In genomic region chr7:106016331-106016730, GRCh38 we compare ENCODE assay signal across 19 cellular contexts. TPM values are rescaled to one million over a fixed set of nuclear protein-coding genes. Genes with fewer than 3 reads are reported as not detected.
DNase-seq lines count a peak whose midpoint lies in the region; ATAC-seq and TF ChIP-seq lines count a peak whose summit lies in the region.
"Had no signal": no experiment of that assay in that cellular context is flagged by ENCODE, and none has a peak within 500 bp of the region (broad histone marks: within the 10 kb centered on the region; RNA-seq: fewer than 3 reads in every experiment).

No MANE protein-coding gene starts in this region.

- BruUV-seq in OCI-LY7 (replicated peaks; lab: Mats Ljungman, UMichigan): no TSS peak

- H2AFZ ChIP-seq in OCI-LY7 (ENCODE audit: low read length) (peak overlapping the region; percentile 26; the same call in 1 of the 2 replicates), mesenchymal stem cell (ENCODE audit: low read depth, low read length) (no peak overlapping the region)

- TF ChIP-seq POLR2A in uterus (IDR thresholded peaks at IDR 0.05): no peak

- intact Hi-C loops in OCI-LY7 (cut with micrococcal nuclease; ENCODE audit: unreplicated experiment): no loop called here
- intact Hi-C loops in uterus (cut with DNase I; ENCODE audit: low total_unique reads): no loop called here

- H3K4me2 ChIP-seq in OCI-LY7 (ENCODE audit: low read length): no peak overlapping the region
- no peak overlapping the region for H3K4me2 ChIP-seq in mesenchymal stem cell (ENCODE audit: low read length, poor library complexity, severe bottlenecking)
- H3K4me2 ChIP-seq: BLaER1 treated with 17β-estradiol and CSF1 and Interleukin-3, amounts not matched to agents 10 nM and 100 nM had no signal

- H3K23ac ChIP-seq in mesenchymal stem cell (ENCODE audit: low read length in 2 of 2): no peak overlapping the region

- POLR2A ChIA-PET in OCI-LY7 (lab: Charles Lee): interaction anchor here (0.7 to 1.1 kb wide), 2 partner anchors 26 to 161 kb away, joined by 3 read pairs; no protein-coding TSS in a partner anchor

- TF ChIP-seq CTCF in OCI-LY7 (conservative IDR thresholded peaks at IDR 0.05; ENCODE audit: low read length): no peak
- TF ChIP-seq CTCF in uterus (IDR thresholded peaks at IDR 0.05): no peak

- no peak overlapping the region for H2AK5ac ChIP-seq in mesenchymal stem cell (ENCODE audit: low read length, severe bottlenecking)

- H2BK5ac ChIP-seq in mesenchymal stem cell (ENCODE audit: low read depth, low read length, poor library complexity, severe bottlenecking): no peak overlapping the region

- no peaks in the 10 kb centered on the region for H3K79me1 ChIP-seq in mesenchymal stem cell (replicated peaks; ENCODE audit: low read length, poor library complexity, severe bottlenecking)

- H3K9me3 ChIP-seq in OCI-LY7 (ENCODE audit: low read length): no peaks in the 10 kb centered on the region
- H3K9me3 ChIP-seq in mesenchymal stem cell (ENCODE audit: control insufficient read depth, low read length): no peaks in the 10 kb centered on the region
- H3K9me3 ChIP-seq in uterus: no peaks in the 10 kb centered on the region
- H3K9me3 ChIP-seq: BLaER1 treated with 17β-estradiol and CSF1 and Interleukin-3, amounts not matched to agents 10 nM and 100 nM had no signal

- no peak overlapping the region for H3K4me3 ChIP-seq in OCI-LY7 (ENCODE audit: low read depth, low read length, poor library complexity, severe bottlenecking)
- peak overlapping the region in 1 of 2 experiments; percentile 20 for H3K4me3 ChIP-seq in mesenchymal stem cell (ENCODE audit: insufficient read depth in 1 of 2, low read depth in 1 of 2, low read length in 2 of 2)
- H3K4me3 ChIP-seq in uterus: no peak overlapping the region
- H3K4me3 ChIP-seq: BLaER1 treated with 17β-estradiol and CSF1 and Interleukin-3, amounts not matched to agents 10 nM and 100 nM; SK-N-MC had no signal

- no peak overlapping the region for H3K4ac ChIP-seq in mesenchymal stem cell (ENCODE audit: low read depth in 1 of 2, low read length in 2 of 2)

- H4K8ac ChIP-seq in mesenchymal stem cell (ENCODE audit: low read length): no peak overlapping the region

- peak overlapping the region; percentile 49 for H3K9ac ChIP-seq in mesenchymal stem cell (ENCODE audit: low read length)
- H3K9ac ChIP-seq: BLaER1 treated with 17β-estradiol and CSF1 and Interleukin-3, amounts not matched to agents 10 nM and 100 nM had no signal

- DNase-seq in DMS 273 (lab: John Stamatoyannopoulos, UW; ENCODE audit: unreplicated experiment): peak; percentile 56
- no peak for DNase-seq in DMS 273 treated with DMSO at 0.1 percent for 48 hours (lab: John Stamatoyannopoulos, UW)
- DNase-seq in OCI-LY7 (ENCODE audit: low spot score): no peak
- no peak for DNase-seq in mesenchymal stem cell
- no peak for DNase-seq in uterus
- DNase-seq in nucleus accumbens (lab: John Stamatoyannopoulos, UW): no peak
- no peak for DNase-seq in HK-2 (ENCODE audit: unreplicated experiment)
- DNase-seq: COR-L47, Karpas-422, NCI-H1417, NCI-H2029 treated with DMSO at 0.1 percent for 48 hours, NCI-H2227 treated with DMSO at 0.1 percent for 48 hours, NCI-H69, PC-3, T-cell had no signal

- WGBS in mesenchymal stem cell: 88% methylated on average over 3 of the region's 3 CpGs

- no peak overlapping the region for H2BK120ac ChIP-seq in mesenchymal stem cell (ENCODE audit: low read depth, low read length)

- no peak overlapping the region for H3K18ac ChIP-seq in mesenchymal stem cell (ENCODE audit: low read depth in 1 of 2, low read length in 2 of 2)

- H4K20me1 ChIP-seq in OCI-LY7 (ENCODE audit: insufficient read depth, low read length): no peaks in the 10 kb centered on the region

- no peak overlapping the region for H3K14ac ChIP-seq in mesenchymal stem cell (ENCODE audit: low read length in 2 of 2)

- H4K91ac ChIP-seq in mesenchymal stem cell (ENCODE audit: low read length): no peak overlapping the region

- H3K9me2 ChIP-seq in OCI-LY7 (ENCODE audit: insufficient read depth, low read length): no peaks in the 10 kb centered on the region

- H3K79me2 ChIP-seq in OCI-LY7 (ENCODE audit: insufficient read depth, low read depth, low read length): no peaks in the 10 kb centered on the region

- no peak overlapping the region for H2BK15ac ChIP-seq in mesenchymal stem cell (ENCODE audit: low read depth, poor library complexity, severe bottlenecking)

- CTCF ChIA-PET in OCI-LY7 (lab: Charles Lee; ENCODE audit: unreplicated experiment): no interaction called here

- no peak overlapping the region for H2BK12ac ChIP-seq in mesenchymal stem cell (ENCODE audit: low read length in 2 of 2)

- H3K27me3 ChIP-seq in mesenchymal stem cell (ENCODE audit: control insufficient read depth in 1 of 2, insufficient read depth in 1 of 2, low read length in 2 of 2) (no peaks in the 10 kb centered on the region), uterus (no peaks in the 10 kb centered on the region)

- peaks cover 25% of the 10 kb centered on the region for H3K4me1 ChIP-seq in OCI-LY7 (ENCODE audit: insufficient read depth, low read length, poor library complexity, severe bottlenecking)
- peaks cover 14% of the 10 kb centered on the region for H3K4me1 ChIP-seq in mesenchymal stem cell (ENCODE audit: control insufficient read depth, insufficient read depth, low read depth, low read length)
- H3K4me1 ChIP-seq in uterus: peaks cover 0 to 4% of the 10 kb centered on the region in 2 donors

- no peak for ATAC-seq in GM18907 (IDR thresholded peaks at IDR 0.05; ENCODE audit: unreplicated experiment)
- ATAC-seq: PC-3, T-cell had no signal

- H3K27ac ChIP-seq in OCI-LY7 (ENCODE audit: low read depth, low read length, poor library complexity, severe bottlenecking) (no peak overlapping the region), mesenchymal stem cell (ENCODE audit: low read length, poor library complexity, severe bottlenecking) (no peak overlapping the region), uterus (peak overlapping the region; percentile 36 to 60)
- H3K27ac ChIP-seq: 22Rv1; BLaER1 treated with 17β-estradiol and CSF1 and Interleukin-3, amounts not matched to agents 10 nM and 100 nM; SK-N-MC had no signal

- H3K36me3 ChIP-seq in OCI-LY7 (ENCODE audit: insufficient read depth, low read length) (no peaks in the 10 kb centered on the region), mesenchymal stem cell (ENCODE audit: control insufficient read depth in 1 of 2, insufficient read depth in 2 of 2, low read depth in 1 of 2, low read length in 2 of 2) (no peaks in the 10 kb centered on the region), uterus (no peaks in the 10 kb centered on the region)
- H3K36me3 ChIP-seq: BLaER1 treated with 17β-estradiol and CSF1 and Interleukin-3, amounts not matched to agents 10 nM and 100 nM had no signal

RNA-seq across cellular contexts. Expression of gene CDHR3, which starts 53.3 kb away (rescaled TPM):
- 1.2 and 2.8 TPM in 2 replicates for total RNA-seq in OCI-LY7 (2014; rRNA removed; shearing (Covaris generic))
- 0.30 and 0.42 TPM in 2 replicates for total RNA-seq in OCI-LY7 (2022)
- 2.8 TPM for polyA plus RNA-seq in mesenchymal stem cell (2013, experiment 1 of 2)
- 3.1 TPM for polyA plus RNA-seq in mesenchymal stem cell (2013, experiment 2 of 2)
- 1 to 10 TPM in 3 of 4 donors, not detected in 1; 5.4 to 7.9 (median 5.9) TPM for total RNA-seq in uterus

Comparison
In these comparisons a context has a peak if more than half of its experiments do, and no peak if none do; other contexts are left out.
1. H3K27ac ChIP-seq: peak in uterus (2 of 2); none in OCI-LY7 (single experiment) and mesenchymal stem cell (single experiment).